ENCODE assay signal across 21 cellular contexts in the genomic region with DNA sequence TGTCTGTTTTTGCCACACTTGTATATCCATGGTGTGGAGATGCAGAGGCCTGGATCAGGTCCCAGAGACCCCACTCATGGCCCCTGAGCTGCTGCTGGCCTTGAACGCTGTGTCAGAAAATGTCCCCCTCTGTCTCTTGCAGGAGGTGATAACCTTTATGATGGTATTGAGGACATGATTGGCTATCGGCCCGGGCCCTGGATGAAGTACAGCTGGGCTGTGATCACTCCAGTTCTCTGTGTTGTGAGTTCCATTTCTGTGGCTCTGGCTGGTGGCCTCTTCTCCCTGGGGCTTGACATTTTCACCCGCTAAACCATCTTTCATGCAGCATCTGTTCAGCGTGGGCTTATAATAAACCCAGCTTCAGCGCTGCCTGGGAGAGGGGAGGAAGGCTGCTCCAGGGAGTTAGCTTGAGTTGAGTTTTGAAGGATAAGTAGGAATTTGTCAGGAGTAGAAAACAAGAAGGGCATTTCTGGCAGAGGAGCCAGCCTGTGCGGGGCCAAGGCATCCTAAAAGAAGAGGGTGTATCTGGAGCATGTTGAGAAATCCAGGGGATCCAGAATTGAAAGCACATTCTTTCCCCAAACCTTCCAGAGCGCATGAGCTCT.
DNase-seq lines count a peak whose midpoint lies in the region; ATAC-seq, FAIRE-seq and TF ChIP-seq lines count a peak whose summit lies in the region.
"Had no signal": no experiment of that assay in that cellular context is flagged by ENCODE, and none has a peak within 500 bp of the region (broad histone marks: within the 10 kb centered on the region; RNA-seq: fewer than 3 reads in every experiment).

No MANE protein-coding gene starts in this region.

- ATAC-seq in HepG2 (no peak), lower lobe of right lung (no peak)
- ATAC-seq in stimulated activated naive B cell treated with anti-CD40 and anti-IgM and Interleukin-4, amounts not matched to agents 10 μg/mL and 1 μg/mL and 100 μg/mL, for 72 hours (replicated peaks) = no peak
- ATAC-seq in stimulated activated naive CD8-positive, alpha-beta T cell treated with anti-CD3 and anti-CD28 coated beads, Interleukin-15, amount 100 ng/mL, for 72 hours = no peak
- ATAC-seq: A549 had no signal

- BruUV-seq in HepG2 (replicated peaks; lab: Mats Ljungman, UMichigan) (no TSS peak), MCF 10A (replicated peaks; lab: Mats Ljungman, UMichigan) (no TSS peak)

- H3K4me3 ChIP-seq in liver (ENCODE audit: low read depth in 1 of 3, low read length in 3 of 3) (no peak overlapping the region), HepG2 (replicated peaks in 1 of 3; ENCODE audit: insufficient read depth in 1 of 3, low read depth in 2 of 3, low read length in 3 of 3) (no peak overlapping the region), bronchial epithelial cell (ENCODE audit: low read depth, low read length) (no peak overlapping the region), lower lobe of right lung (no peak overlapping the region)
- H3K4me3 ChIP-seq: A549 had no signal

- H3K79me2 ChIP-seq in HepG2 (ENCODE audit: insufficient read depth, low read length) = no peaks in the 10 kb centered on the region

- 89% methylated on average over 8 of the region's 8 CpGs for WGBS in liver
- WGBS in HepG2 (ENCODE audit: low lambda C conversion rate) = 97% methylated on average over 7 of the region's 8 CpGs

- H3K9me3 ChIP-seq in liver (ENCODE audit: control insufficient read depth in 4 of 4, low read length in 3 of 4) (no peaks in the 10 kb centered on the region), HepG2 (ENCODE audit: low read length) (no peaks in the 10 kb centered on the region), lower lobe of right lung (no peaks in the 10 kb centered on the region)
- H3K9me3 ChIP-seq: A549 had no signal

- no peak for DNase-seq in HepG2 (ENCODE audit: low spot score)
- no peak for DNase-seq in bronchial epithelial cell (ENCODE audit: low read depth)
- DNase-seq in lower lobe of right lung = peak; percentile 20
- no peak for DNase-seq in stimulated activated naive B cell treated with anti-CD40 and anti-IgM and Interleukin-4, amounts not matched to agents 10 μg/mL and 1 μg/mL and 100 μg/mL, for 72 hours
- no peak for DNase-seq in MCF 10A (ENCODE audit: unreplicated experiment)
- DNase-seq in effector CD8-positive, alpha-beta T cell (lab: John Stamatoyannopoulos, UW) = no peak
- DNase-seq in stimulated activated naive CD8-positive, alpha-beta T cell treated with anti-CD3 and anti-CD28 coated beads, Interleukin-15, amount 100 ng/mL, for 72 hours = no peak
- DNase-seq: EL, GF-D8, H7, Karpas-422, NCI-H1417, NCI-H1694 treated with DMSO at 0.1 percent for 48 hours, NCI-H2081 treated with DMSO at 0.1 percent for 48 hours, NCI-H446, NCI-H526 treated with DMSO at 0.1 percent for 48 hours had no signal

- H3K9ac ChIP-seq in liver (ENCODE audit: low read depth in 1 of 2, low read length in 2 of 2) (no peak overlapping the region), HepG2 (ENCODE audit: insufficient read depth, low read depth, low read length) (no peak overlapping the region)

- POLR2A ChIA-PET in HepG2 (lab: Yijun Ruan, JAX) (no interaction called here), MCF 10A (lab: Yijun Ruan, JAX) (no interaction called here)

- TF ChIP-seq RAD21 in liver (IDR thresholded peaks at IDR 0.05) (no peak), HepG2 (CRISPR knock-in tag; IDR thresholded peaks at IDR 0.05) (no peak)

- no peak overlapping the region for H3K4me3 Mint-ChIP-seq in stimulated activated naive B cell treated with anti-CD40 and anti-IgM and Interleukin-4, amounts not matched to agents 10 μg/mL and 1 μg/mL and 100 μg/mL, for 72 hours
- H3K4me3 Mint-ChIP-seq in MCF 10A (ENCODE audit: unreplicated experiment) = no peak overlapping the region
- no peak overlapping the region for H3K4me3 Mint-ChIP-seq in stimulated activated naive CD8-positive, alpha-beta T cell treated with anti-CD3 and anti-CD28 coated beads, Interleukin-15, amount 100 ng/mL, for 72 hours
- H3K4me3 Mint-ChIP-seq: B cell, CD14-positive monocyte, IgD-negative memory B cell had no signal

- no peaks in the 10 kb centered on the region for H4K20me1 ChIP-seq in HepG2 (ENCODE audit: insufficient read depth, low read length)

- no peak for FAIRE-seq in HepG2 (lab: Jason Lieb, UNC)
- peak; percentile 52 for FAIRE-seq in bronchial epithelial cell (lab: Jason Lieb, UNC)
- FAIRE-seq: A549 had no signal

- TF ChIP-seq CTCF in liver (IDR thresholded peaks at IDR 0.05; ENCODE audit: low read depth, low read length, missing input control) = no peak
- TF ChIP-seq CTCF in HepG2 (CRISPR knock-in tag; IDR thresholded peaks at IDR 0.05) = no peak
- no peak for TF ChIP-seq CTCF in bronchial epithelial cell (IDR thresholded peaks at IDR 0.05; ENCODE audit: insufficient read depth, low read length, severe bottlenecking)
- no peak for TF ChIP-seq CTCF in lower lobe of right lung (IDR thresholded peaks at IDR 0.05)
- no peak for TF ChIP-seq CTCF in MCF 10A (IDR thresholded peaks at IDR 0.05; ENCODE audit: unreplicated experiment)

- peaks cover 54 to 78% of the 10 kb centered on the region in 2 donors for H3K36me3 Mint-ChIP-seq in stimulated activated naive B cell treated with anti-CD40 and anti-IgM and Interleukin-4, amounts not matched to agents 10 μg/mL and 1 μg/mL and 100 μg/mL, for 72 hours
- peaks cover 13% of the 10 kb centered on the region for H3K36me3 Mint-ChIP-seq in MCF 10A (ENCODE audit: insufficient read depth, unreplicated experiment)

- no peak overlapping the region for H2AFZ ChIP-seq in HepG2 (ENCODE audit: low read length)

- CTCF ChIA-PET in HepG2 (lab: Yijun Ruan, JAX; ENCODE audit: low intra/inter-chr PET ratio, low total read pairs) (no interaction called here), MCF 10A (lab: Yijun Ruan, JAX) (interaction anchor here (0.6 to 1.5 kb wide), 5 partner anchors 11 to 445 kb away, joined by 3 to 8 read pairs (median 3); no protein-coding TSS in a partner anchor)

- H3K27me3 ChIP-seq in liver (ENCODE audit: control insufficient read depth in 4 of 4, insufficient read depth in 4 of 4, low read length in 3 of 4) (no peaks in the 10 kb centered on the region), HepG2 (ENCODE audit: control insufficient read depth in 1 of 2, insufficient read depth in 2 of 2, low read length in 2 of 2) (no peaks in the 10 kb centered on the region), bronchial epithelial cell (ENCODE audit: control insufficient read depth, insufficient read depth, low read length) (no peaks in the 10 kb centered on the region), lower lobe of right lung (ENCODE audit: low read depth) (no peaks in the 10 kb centered on the region)

- peak overlapping the region; percentile 80 for H3K27ac Mint-ChIP-seq in stimulated activated naive B cell treated with anti-CD40 and anti-IgM and Interleukin-4, amounts not matched to agents 10 μg/mL and 1 μg/mL and 100 μg/mL, for 72 hours
- no peak overlapping the region for H3K27ac Mint-ChIP-seq in MCF 10A (ENCODE audit: low read depth, unreplicated experiment)
- peak overlapping the region in 1 of 2 donors; percentile 3 for H3K27ac Mint-ChIP-seq in stimulated activated naive CD8-positive, alpha-beta T cell treated with anti-CD3 and anti-CD28 coated beads, Interleukin-15, amount 100 ng/mL, for 72 hours
- H3K27ac Mint-ChIP-seq: B cell had no signal

- no peak overlapping the region for H3K4me2 ChIP-seq in HepG2 (ENCODE audit: low read depth, low read length)
- H3K4me2 ChIP-seq: A549 had no signal

- no peak for TF ChIP-seq POLR2A in HepG2 (IDR thresholded peaks at IDR 0.05; ENCODE audit: insufficient read depth in 1 of 2, low read depth in 2 of 2, low read length in 2 of 2)

- H3K27ac ChIP-seq in liver (ENCODE audit: low read depth in 1 of 2, low read length in 2 of 2) = no peak overlapping the region
- no peak overlapping the region for H3K27ac ChIP-seq in HepG2 (ENCODE audit: extremely low read length, insufficient read depth, low read length)
- no peak overlapping the region for H3K27ac ChIP-seq in lower lobe of right lung
- H3K27ac ChIP-seq: A549 had no signal

- no peaks in the 10 kb centered on the region for H3K4me1 Mint-ChIP-seq in stimulated activated naive B cell treated with anti-CD40 and anti-IgM and Interleukin-4, amounts not matched to agents 10 μg/mL and 1 μg/mL and 100 μg/mL, for 72 hours
- H3K4me1 Mint-ChIP-seq in MCF 10A (ENCODE audit: insufficient read depth, unreplicated experiment) = no peaks in the 10 kb centered on the region
- H3K4me1 Mint-ChIP-seq in stimulated activated naive CD8-positive, alpha-beta T cell treated with anti-CD3 and anti-CD28 coated beads, Interleukin-15, amount 100 ng/mL, for 72 hours = no peaks in the 10 kb centered on the region
- H3K4me1 Mint-ChIP-seq: B cell, CD14-positive monocyte had no signal

- H3K36me3 ChIP-seq in liver (ENCODE audit: control insufficient read depth in 4 of 4, insufficient read depth in 3 of 4, low read depth in 1 of 4, low read length in 3 of 4) (no peaks in the 10 kb centered on the region), HepG2 (replicated peaks in 1 of 2; ENCODE audit: control insufficient read depth in 1 of 2, insufficient read depth in 2 of 2, low read length in 2 of 2) (peaks cover 19 to 67% of the 10 kb centered on the region in 2 experiments; a peak in 4 of 5 replicates), bronchial epithelial cell (ENCODE audit: control insufficient read depth, insufficient read depth, low read length) (no peaks in the 10 kb centered on the region), lower lobe of right lung (peaks cover 96% of the 10 kb centered on the region)

- intact Hi-C loops in HepG2 (cut with micrococcal nuclease; ENCODE audit: unreplicated experiment) (no loop called here), lower lobe of right lung (cut with DNase I) (no loop called here), MCF 10A (cut with micrococcal nuclease) (no loop called here)

- no peaks in the 10 kb centered on the region for H3K9me3 Mint-ChIP-seq in stimulated activated naive B cell treated with anti-CD40 and anti-IgM and Interleukin-4, amounts not matched to agents 10 μg/mL and 1 μg/mL and 100 μg/mL, for 72 hours
- H3K9me3 Mint-ChIP-seq in MCF 10A (ENCODE audit: unreplicated experiment) = no peaks in the 10 kb centered on the region
- H3K9me3 Mint-ChIP-seq in stimulated activated naive CD8-positive, alpha-beta T cell treated with anti-CD3 and anti-CD28 coated beads, Interleukin-15, amount 100 ng/mL, for 72 hours = no peaks in the 10 kb centered on the region
- H3K9me3 Mint-ChIP-seq: CD14-positive monocyte had no signal

- no peaks in the 10 kb centered on the region for H3K27me3 Mint-ChIP-seq in stimulated activated naive B cell treated with anti-CD40 and anti-IgM and Interleukin-4, amounts not matched to agents 10 μg/mL and 1 μg/mL and 100 μg/mL, for 72 hours
- H3K27me3 Mint-ChIP-seq in MCF 10A (ENCODE audit: insufficient read depth, unreplicated experiment) = no peaks in the 10 kb centered on the region
- no peaks in the 10 kb centered on the region for H3K27me3 Mint-ChIP-seq in stimulated activated naive CD8-positive, alpha-beta T cell treated with anti-CD3 and anti-CD28 coated beads, Interleukin-15, amount 100 ng/mL, for 72 hours
- H3K27me3 Mint-ChIP-seq: B cell, IgD-negative memory B cell had no signal

- H3K4me1 ChIP-seq in liver (ENCODE audit: control insufficient read depth in 4 of 4, insufficient read depth in 4 of 4, low read length in 3 of 4) = peaks cover 0 to 1% (median 0%) of the 10 kb centered on the region in 4 donors
- H3K4me1 ChIP-seq in HepG2 (ENCODE audit: insufficient read depth, low read length) = no peaks in the 10 kb centered on the region
- peaks cover 11% of the 10 kb centered on the region for H3K4me1 ChIP-seq in lower lobe of right lung
- H3K4me1 ChIP-seq: A549 had no signal

- in situ Hi-C loops in HepG2 (cut with HindIII; ENCODE audit: extremely low pct_ligation_motif_present, low pct_unique_long_range_greater_than_20kb) = no loop called here

- TF ChIP-seq EP300 in HepG2 (IDR thresholded peaks at IDR 0.05; ENCODE audit: low read depth in 2 of 2, low read length in 2 of 2) = no peak
- no peak for TF ChIP-seq EP300 in HepG2 (CRISPR knock-in tag; IDR thresholded peaks at IDR 0.05; ENCODE audit: borderline replicate concordance)
